ENCODE assay signal across 13 cellular contexts in genomic region chr3:108603689-108604088, GRCh38. TPM values are rescaled to one million over a fixed set of nuclear protein-coding genes. Genes with fewer than 3 reads are reported as not detected.
DNase-seq lines count a peak whose midpoint lies in the region; ATAC-seq and TF ChIP-seq lines count a peak whose summit lies in the region.
"Had no signal": no experiment of that assay in that cellular context is flagged by ENCODE, and none has a peak within 500 bp of the region (broad histone marks: within the 10 kb centered on the region; RNA-seq: fewer than 3 reads in every experiment).

No MANE protein-coding gene starts in this region.

- H3K4me3 ChIP-seq in WERI-Rb-1 (ENCODE audit: low read depth, low read length) = 0 out of 2 replicates have a peak overlapping the region, but pooled peaks have one; percentile 13
- no peak overlapping the region for H3K4me3 ChIP-seq in right atrium auricular region

- H3K36me3 ChIP-seq in WERI-Rb-1 = no peaks in the 10 kb centered on the region
- no peaks in the 10 kb centered on the region for H3K36me3 ChIP-seq in right atrium auricular region

- peak overlapping the region; percentile 53 for H3K4me3 Mint-ChIP-seq in activated naive CD4-positive, alpha-beta T cell treated with anti-CD3 and anti-CD28 coated beads, Interleukin-2, amount 50 U/mL, for 24 hours
- no peak overlapping the region for H3K4me3 Mint-ChIP-seq in activated naive CD4-positive, alpha-beta T cell treated with anti-CD3 and anti-CD28 coated beads for 36 hours
- H3K4me3 Mint-ChIP-seq in glutamatergic neuron (ENCODE audit: unreplicated experiment) = no peak overlapping the region

- intact Hi-C loops in activated naive CD4-positive, alpha-beta T cell treated with anti-CD3 and anti-CD28 coated beads for 36 hours (cut with micrococcal nuclease) = loop anchor here (2.0 kb wide), 2 partner anchors 215 to 479 kb away; no protein-coding TSS in a partner anchor

- CTCF ChIA-PET in activated naive CD4-positive, alpha-beta T cell treated with anti-CD3 and anti-CD28 coated beads for 36 hours (lab: Charles Lee) = interaction anchor here (4.4 kb wide), 1 partner anchor 14 kb away, joined by 28 read pairs; the partner anchor contains the start of genes CIP2A and DZIP3

- peaks cover 0 to 16% of the 10 kb centered on the region in 2 donors for H3K4me1 ChIP-seq in right atrium auricular region

- no peak for TF ChIP-seq CTCF in WERI-Rb-1 (IDR thresholded peaks at IDR 0.05; ENCODE audit: low read depth, low read length)
- TF ChIP-seq CTCF in glutamatergic neuron (IDR thresholded peaks at IDR 0.05; ENCODE audit: partially characterized antibody, unreplicated experiment) = no peak
- TF ChIP-seq CTCF in right atrium auricular region (IDR thresholded peaks at IDR 0.05) = no peak

- no peaks in the 10 kb centered on the region for H3K27me3 ChIP-seq in WERI-Rb-1 (ENCODE audit: insufficient read depth, low read depth, severe bottlenecking)
- H3K27me3 ChIP-seq in right atrium auricular region = no peaks in the 10 kb centered on the region

- H3K4me1 Mint-ChIP-seq in activated naive CD4-positive, alpha-beta T cell treated with anti-CD3 and anti-CD28 coated beads, Interleukin-2, amount 50 U/mL, for 24 hours = peaks cover 53% of the 10 kb centered on the region
- H3K4me1 Mint-ChIP-seq in activated naive CD4-positive, alpha-beta T cell treated with anti-CD3 and anti-CD28 coated beads for 36 hours (ENCODE audit: low read depth) = peaks cover 52% of the 10 kb centered on the region
- peaks cover 10% of the 10 kb centered on the region for H3K4me1 Mint-ChIP-seq in glutamatergic neuron (ENCODE audit: low read depth, unreplicated experiment)

- H3K9me3 Mint-ChIP-seq in activated naive CD4-positive, alpha-beta T cell treated with anti-CD3 and anti-CD28 coated beads, Interleukin-2, amount 50 U/mL, for 24 hours = no peaks in the 10 kb centered on the region
- no peaks in the 10 kb centered on the region for H3K9me3 Mint-ChIP-seq in activated naive CD4-positive, alpha-beta T cell treated with anti-CD3 and anti-CD28 coated beads for 36 hours
- no peaks in the 10 kb centered on the region for H3K9me3 Mint-ChIP-seq in glutamatergic neuron (ENCODE audit: unreplicated experiment)

- peak overlapping the region; percentile 80 for H3K27ac ChIP-seq in WERI-Rb-1
- no peak overlapping the region for H3K27ac ChIP-seq in right atrium auricular region
- H3K27ac ChIP-seq: VCaP had no signal

- H3K27ac Mint-ChIP-seq in activated naive CD4-positive, alpha-beta T cell treated with anti-CD3 and anti-CD28 coated beads, Interleukin-2, amount 50 U/mL, for 24 hours = peak overlapping the region; percentile 52
- no peak overlapping the region for H3K27ac Mint-ChIP-seq in activated naive CD4-positive, alpha-beta T cell treated with anti-CD3 and anti-CD28 coated beads for 36 hours
- H3K27ac Mint-ChIP-seq in glutamatergic neuron (ENCODE audit: unreplicated experiment) = peak overlapping the region; percentile 15

- ATAC-seq in HG03342 (IDR thresholded peaks at IDR 0.05; ENCODE audit: unreplicated experiment) (no peak), GM21515 (IDR thresholded peaks at IDR 0.05; ENCODE audit: unreplicated experiment) (no peak)

- H3K27me3 Mint-ChIP-seq in activated naive CD4-positive, alpha-beta T cell treated with anti-CD3 and anti-CD28 coated beads, Interleukin-2, amount 50 U/mL, for 24 hours = no peaks in the 10 kb centered on the region
- no peaks in the 10 kb centered on the region for H3K27me3 Mint-ChIP-seq in activated naive CD4-positive, alpha-beta T cell treated with anti-CD3 and anti-CD28 coated beads for 36 hours (ENCODE audit: low read depth)
- H3K27me3 Mint-ChIP-seq in glutamatergic neuron (ENCODE audit: unreplicated experiment) = no peaks in the 10 kb centered on the region

- peaks cover 8% of the 10 kb centered on the region for H3K36me3 Mint-ChIP-seq in activated naive CD4-positive, alpha-beta T cell treated with anti-CD3 and anti-CD28 coated beads, Interleukin-2, amount 50 U/mL, for 24 hours
- H3K36me3 Mint-ChIP-seq in activated naive CD4-positive, alpha-beta T cell treated with anti-CD3 and anti-CD28 coated beads for 36 hours (ENCODE audit: low read depth) = peaks cover 4% of the 10 kb centered on the region
- no peaks in the 10 kb centered on the region for H3K36me3 Mint-ChIP-seq in glutamatergic neuron (ENCODE audit: unreplicated experiment)

- H3K9me3 ChIP-seq in WERI-Rb-1 (ENCODE audit: severe bottlenecking) = no peaks in the 10 kb centered on the region
- H3K9me3 ChIP-seq in right atrium auricular region = no peaks in the 10 kb centered on the region

- no peak for DNase-seq in activated naive CD4-positive, alpha-beta T cell treated with anti-CD3 and anti-CD28 coated beads for 36 hours
- DNase-seq in WERI-Rb-1 (no peak), glutamatergic neuron (no peak), NCI-H774 (lab: John Stamatoyannopoulos, UW) (no peak), right atrium auricular region (ENCODE audit: low spot score) (no peak)
- DNase-seq: amygdala; NCI-H1092 treated with DMSO at 0.1 percent for 48 hours; stimulated activated CD4-positive, alpha-beta T cell treated with anti-CD3 and anti-CD28 coated beads, Interleukin-12 subunit alpha, Interleukin-12 subunit beta, amount 100 ng/mL, for 4 hours; stimulated activated naive CD4-positive, alpha-beta T cell treated with Interleukin-2 at 50 U/mL for 16 hours had no signal

RNA-seq across cellular contexts. Expression of gene DZIP3, which starts 14.2 kb away (rescaled TPM):
- 10 to 100 TPM; 11.2 to 12.2 TPM for total RNA-seq in activated naive CD4-positive, alpha-beta T cell treated with anti-CD3 and anti-CD28 coated beads for 36 hours
- total RNA-seq in glutamatergic neuron (ENCODE audit: unreplicated experiment) (44.3 TPM), right atrium auricular region (10 to 100 TPM in 1 of 2 donors, 1 to 10 TPM in 1; 7.6 to 16.1 TPM)

RNA-seq across cellular contexts. Expression of gene CIP2A, which starts 14.5 kb away (rescaled TPM):
- total RNA-seq in activated naive CD4-positive, alpha-beta T cell treated with anti-CD3 and anti-CD28 coated beads for 36 hours = 10 to 100 TPM; 34.7 to 39.9 TPM
- total RNA-seq in glutamatergic neuron (ENCODE audit: unreplicated experiment) (8.2 TPM), right atrium auricular region (1 to 10 TPM in 1 of 2 donors, under 1 TPM in 1; 0.83 to 2.9 TPM)
